In the genomic region with DNA sequence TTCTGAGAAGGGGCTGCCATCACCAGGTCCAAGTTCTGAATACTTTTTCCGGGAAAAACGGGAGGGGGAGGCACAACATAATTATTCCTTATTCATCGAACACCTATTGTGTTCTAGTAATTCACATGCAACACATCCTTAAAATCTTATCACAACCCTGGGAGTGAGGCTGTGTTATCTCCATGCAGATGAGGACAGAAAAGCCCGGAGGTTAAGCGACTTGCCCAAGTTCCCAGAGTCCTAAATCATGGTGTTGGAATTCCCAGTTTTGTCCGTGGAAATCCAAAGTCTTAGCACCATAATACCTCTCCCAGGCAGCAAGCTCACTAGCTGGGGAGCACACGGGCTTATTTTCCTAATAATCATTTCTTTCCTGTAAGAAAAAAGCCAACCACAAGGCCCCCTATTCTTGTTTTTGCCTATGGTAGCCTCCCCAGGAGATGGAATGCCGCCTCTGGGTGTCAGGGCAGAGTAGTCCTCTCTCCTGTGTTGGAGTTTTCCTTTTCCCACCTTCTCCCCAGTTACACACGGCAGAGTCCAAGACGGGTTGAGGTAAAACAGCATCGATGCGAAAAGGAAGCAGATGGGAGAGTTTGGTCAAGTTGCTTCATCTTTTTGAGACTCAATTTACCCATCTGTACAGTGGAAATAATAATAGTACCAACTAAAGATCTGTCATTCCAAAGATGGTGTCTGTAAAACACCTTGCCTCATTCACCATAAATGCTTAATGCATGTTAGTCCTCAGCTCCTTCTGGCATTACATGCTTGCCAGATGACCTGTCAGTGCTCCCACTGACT, we compare ENCODE assay signal across 9 cellular contexts.
A peak's percentile ranks its signal among the peaks of the same experiment; 100 is the strongest.
DNase-seq lines count a peak whose midpoint lies in the region; ATAC-seq and TF ChIP-seq lines count a peak whose summit lies in the region.
"Had no signal": no experiment of that assay in that cellular context is flagged by ENCODE, and none has a peak within 500 bp of the region (broad histone marks: within the 10 kb centered on the region; RNA-seq: fewer than 3 reads in every experiment).

No MANE protein-coding gene starts in this region.

- H3K4me1 ChIP-seq in spleen, result peaks cover 5 to 74% (median 41%) of the 10 kb centered on the region in 6 donors

- peaks cover 6% of the 10 kb centered on the region; the same call in 1 of the 2 replicates for H3K27me3 Mint-ChIP-seq in HFFc6 (ENCODE audit: insufficient read depth)

- peak overlapping the region; percentile 63 to 93 (median 90) for H3K27ac ChIP-seq in spleen

- no peak; the same call in 1 of the 2 replicates for TF ChIP-seq CTCF in HFFc6 (IDR thresholded peaks at IDR 0.05)
- peak; percentile 3 for TF ChIP-seq CTCF in astrocyte of the spinal cord (IDR thresholded peaks at IDR 0.05; ENCODE audit: low read depth, low read length)
- TF ChIP-seq CTCF in spleen (IDR thresholded peaks at IDR 0.05 in 8 of 11, conservative IDR thresholded peaks at IDR 0.05 in 3 of 11), result no peak

- no peaks in the 10 kb centered on the region for H3K9me3 ChIP-seq in spleen

- peaks cover 52% of the 10 kb centered on the region for H3K4me1 Mint-ChIP-seq in HFFc6 (ENCODE audit: low read depth)

- H3K4me3 Mint-ChIP-seq in HFFc6, result peak overlapping the region; percentile 93
- H3K4me3 Mint-ChIP-seq: activated CD4-positive, alpha-beta memory T cell treated with anti-CD3 and anti-CD28 coated beads for 36 hours had no signal

- intact Hi-C loops in spleen (cut with DNase I; ENCODE audit: low total_unique reads), result loop anchor here (10.0 kb wide), 1 partner anchor 99 kb away; no protein-coding TSS in a partner anchor

- ATAC-seq in GM21723 (IDR thresholded peaks at IDR 0.05; ENCODE audit: unreplicated experiment) (no peak), HG03045 (IDR thresholded peaks at IDR 0.05; ENCODE audit: unreplicated experiment) (no peak), GM18909 (IDR thresholded peaks at IDR 0.05; ENCODE audit: poor library complexity, unreplicated experiment) (no peak)

- WGBS in spleen, 5 donors, result 28 to 45% (median 31%) methylated on average over 12 of the region's 12 CpGs

- H3K36me3 ChIP-seq in spleen, result no peaks in the 10 kb centered on the region

- peaks cover 0 to 66% (median 13%) of the 10 kb centered on the region in 7 donors for H3K27me3 ChIP-seq in spleen (replicated peaks in 1 of 7)

- DNase-seq in HFFc6 (no peak), astrocyte of the spinal cord (ENCODE audit: low read depth, low spot score) (no peak), kidney glomerular epithelial cell (lab: John Stamatoyannopoulos, UW) (peak; percentile 29), spleen (no peak), SKM-1 treated with dmso at 0.1 percent for 144 hours (lab: John Stamatoyannopoulos, UW; ENCODE audit: unreplicated experiment) (no peak)
- DNase-seq: activated CD4-positive, alpha-beta memory T cell treated with anti-CD3 and anti-CD28 coated beads for 36 hours had no signal

- H3K27ac Mint-ChIP-seq in HFFc6, result peak overlapping the region; percentile 91
- H3K27ac Mint-ChIP-seq: activated CD4-positive, alpha-beta memory T cell treated with anti-CD3 and anti-CD28 coated beads for 36 hours had no signal

- TF ChIP-seq POLR2A in spleen (IDR thresholded peaks at IDR 0.05), result no peak

- H3K4me3 ChIP-seq in astrocyte of the spinal cord (ENCODE audit: low read depth, low read length), result peak overlapping the region; percentile 55
- peak overlapping the region; percentile 48 to 81 (median 65) for H3K4me3 ChIP-seq in spleen

- no peaks in the 10 kb centered on the region for H3K36me3 Mint-ChIP-seq in HFFc6 (ENCODE audit: low read depth)
- H3K36me3 Mint-ChIP-seq: activated CD4-positive, alpha-beta memory T cell treated with anti-CD3 and anti-CD28 coated beads for 36 hours had no signal

- in situ Hi-C loops in astrocyte of the spinal cord (cut with HindIII; ENCODE audit: low sequenced_read_pairs), result no loop called here

- no peaks in the 10 kb centered on the region for H3K9me3 Mint-ChIP-seq in HFFc6
- H3K9me3 Mint-ChIP-seq: activated CD4-positive, alpha-beta memory T cell treated with anti-CD3 and anti-CD28 coated beads for 36 hours had no signal
